ENCODE assay signal across 7 cellular contexts in genomic region chr1:83251687-83252086, GRCh38.
DNase-seq lines count a peak whose midpoint lies in the region; ATAC-seq and TF ChIP-seq lines count a peak whose summit lies in the region.
"Not testable (repeated sequence)": the region's sequence is repeated elsewhere in the genome, so short reads cannot be mapped to it uniquely, and the experiment has no call there.

No MANE protein-coding gene starts in this region.

- in situ Hi-C loops in KBM-7 (cut with MboI; ENCODE audit: low pct_unique_long_range_greater_than_20kb, low sequenced_read_pairs), result not testable (repeated sequence)

- POLR2A ChIA-PET in HEK293 (lab: Yijun Ruan, JAX), result not testable (repeated sequence)

- H2BK120ac ChIP-seq in neuronal stem cell (ENCODE audit: low read depth, low read length), result not testable (repeated sequence)

- ATAC-seq in DND-41 (ENCODE audit: insufficient read depth, low read depth), result not testable (repeated sequence)

- H3K36me3 ChIP-seq in DND-41 (ENCODE audit: insufficient read depth, low read length); HEK293 (ENCODE audit: control insufficient read depth in 2 of 2, insufficient read depth in 1 of 2, low read length in 2 of 2); SJCRH30; neuronal stem cell (replicated peaks in 1 of 2; ENCODE audit: control insufficient read depth in 2 of 2, insufficient read depth in 2 of 2, low read length in 2 of 2): not testable (repeated sequence)

- not testable (repeated sequence) for H3K27ac ChIP-seq in DND-41 (ENCODE audit: low read length); HEK293 (ENCODE audit: extremely low read depth, low read depth, low read length); SJCRH30; neuronal stem cell (replicated peaks; ENCODE audit: low read length)

- DNase-seq in DND-41 (peak; percentile 10), KBM-7 (peak; percentile 0), NCI-H82 (lab: John Stamatoyannopoulos, UW) (peak; percentile 18), SJCRH30 (peak; percentile 4 to 7), neuronal stem cell (ENCODE audit: low spot score) (peak; percentile 2)
- DNase-seq in activated naive CD4-positive, alpha-beta T cell treated with anti-CD3 and anti-CD28 coated beads for 36 hours, result peak; percentile 3

- not testable (repeated sequence) for H4K8ac ChIP-seq in neuronal stem cell (ENCODE audit: low read depth, low read length)

- H3K27me3 Mint-ChIP-seq in activated naive CD4-positive, alpha-beta T cell treated with anti-CD3 and anti-CD28 coated beads for 36 hours (ENCODE audit: low read depth), result not testable (repeated sequence)

- H3K4me2 ChIP-seq in DND-41 (ENCODE audit: insufficient read depth, low read length); neuronal stem cell (ENCODE audit: insufficient read depth, low read length, poor library complexity, severe bottlenecking): not testable (repeated sequence)

- not testable (repeated sequence) for TF ChIP-seq CTCF in DND-41 (IDR thresholded peaks at IDR 0.05; ENCODE audit: borderline replicate concordance, extremely low read depth, low read length, poor library complexity, severe bottlenecking); HEK293 (tag by site-specific recombination; IDR thresholded peaks at IDR 0.05)

- not testable (repeated sequence) for H2AFZ ChIP-seq in DND-41 (ENCODE audit: low read depth, low read length); neuronal stem cell (ENCODE audit: low read length)

- H4K91ac ChIP-seq in neuronal stem cell (ENCODE audit: low read depth, low read length, poor library complexity), result not testable (repeated sequence)

- not testable (repeated sequence) for H2BK15ac ChIP-seq in neuronal stem cell (ENCODE audit: low read length)

- CTCF ChIA-PET in HEK293 (lab: Yijun Ruan, JAX); activated naive CD4-positive, alpha-beta T cell treated with anti-CD3 and anti-CD28 coated beads for 36 hours (lab: Charles Lee): not testable (repeated sequence)

- H3K27me3 ChIP-seq in DND-41 (ENCODE audit: insufficient read depth, low read length, poor library complexity); SJCRH30; neuronal stem cell (ENCODE audit: control insufficient read depth in 3 of 3, insufficient read depth in 3 of 3, low read depth in 1 of 3, low read length in 3 of 3): not testable (repeated sequence)

- H3K79me1 ChIP-seq in neuronal stem cell (ENCODE audit: low read depth, low read length), result not testable (repeated sequence)

- not testable (repeated sequence) for H3K27ac Mint-ChIP-seq in activated naive CD4-positive, alpha-beta T cell treated with anti-CD3 and anti-CD28 coated beads for 36 hours

- H3K18ac ChIP-seq in neuronal stem cell (ENCODE audit: low read length), result not testable (repeated sequence)

- H2AK5ac ChIP-seq in neuronal stem cell (ENCODE audit: low read depth, low read length), result not testable (repeated sequence)

- not testable (repeated sequence) for H2BK5ac ChIP-seq in neuronal stem cell (ENCODE audit: low read length)

- WGBS in neuronal stem cell (ENCODE audit: extremely low coverage in 2 of 2, insufficient read length in 2 of 2, insufficient replicate concordance in 1 of 2), 2 donors, result no CpG with 5 or more reads among the region's 4 CpGs

- not testable (repeated sequence) for H3K23ac ChIP-seq in neuronal stem cell (ENCODE audit: low read depth, low read length, poor library complexity)

- not testable (repeated sequence) for H3K4me1 Mint-ChIP-seq in activated naive CD4-positive, alpha-beta T cell treated with anti-CD3 and anti-CD28 coated beads for 36 hours (ENCODE audit: low read depth)

- H3K4me3 Mint-ChIP-seq in activated naive CD4-positive, alpha-beta T cell treated with anti-CD3 and anti-CD28 coated beads for 36 hours, result not testable (repeated sequence)

- not testable (repeated sequence) for H2BK12ac ChIP-seq in neuronal stem cell (ENCODE audit: low read length)

- H3K9me3 Mint-ChIP-seq in activated naive CD4-positive, alpha-beta T cell treated with anti-CD3 and anti-CD28 coated beads for 36 hours, result peaks cover 15% of the 10 kb centered on the region

- not testable (repeated sequence) for H3K4me1 ChIP-seq in DND-41 (ENCODE audit: insufficient read depth, low read length); HEK293 (ENCODE audit: control insufficient read depth, insufficient read depth, low read length); SJCRH30; neuronal stem cell (ENCODE audit: control insufficient read depth in 2 of 2, insufficient read depth in 1 of 2, low read depth in 1 of 2, low read length in 2 of 2)

- not testable (repeated sequence) for H3K9ac ChIP-seq in DND-41 (ENCODE audit: low read depth, low read length); neuronal stem cell (ENCODE audit: low read depth, low read length, poor library complexity)

- H4K20me1 ChIP-seq in DND-41 (ENCODE audit: insufficient read depth, low read length), result not testable (repeated sequence)

- H3K4ac ChIP-seq in neuronal stem cell (ENCODE audit: low read length), result not testable (repeated sequence)

- not testable (repeated sequence) for H3K9me3 ChIP-seq in DND-41 (ENCODE audit: insufficient read depth, low read length, severe bottlenecking); HEK293 (ENCODE audit: control insufficient read depth, insufficient read depth, low read depth, low read length); SJCRH30 (replicated peaks); neuronal stem cell (replicated peaks in 1 of 2; ENCODE audit: control insufficient read depth in 2 of 2, insufficient read depth in 1 of 2, low read depth in 1 of 2, low read length in 2 of 2)

- intact Hi-C loops in activated naive CD4-positive, alpha-beta T cell treated with anti-CD3 and anti-CD28 coated beads for 36 hours (cut with micrococcal nuclease), result not testable (repeated sequence)

- not testable (repeated sequence) for H3K36me3 Mint-ChIP-seq in activated naive CD4-positive, alpha-beta T cell treated with anti-CD3 and anti-CD28 coated beads for 36 hours (ENCODE audit: low read depth)

- not testable (repeated sequence) for H3K4me3 ChIP-seq in DND-41 (ENCODE audit: low read depth in 1 of 2, low read length in 2 of 2); HEK293 (ENCODE audit: low read depth, low read length); SJCRH30; neuronal stem cell (ENCODE audit: low read length in 2 of 2)

- H3K79me2 ChIP-seq in DND-41 (ENCODE audit: insufficient read depth, low read length), result not testable (repeated sequence)

- not testable (repeated sequence) for H3K14ac ChIP-seq in neuronal stem cell (ENCODE audit: low read length)

TF ChIP-seq in HEK293, 187 proteins besides CTCF, POLR2A, EP300 and RAD21:
- TF ChIP-seq ZNF626 (tag by site-specific recombination; IDR thresholded peaks at IDR 0.05), result peak; percentile 68; the same call in 1 of the 2 replicates
- TF ChIP-seq ZNF529 (tag by site-specific recombination; IDR thresholded peaks at IDR 0.05; ENCODE audit: insufficient replicate concordance), result peak; percentile 7
- TF ChIP-seq SETDB1 (IDR thresholded peaks at IDR 0.05; ENCODE audit: insufficient read length, low read length), result peak; percentile 90
